8 cellular contexts compared by ENCODE assay signal in the genomic region with DNA sequence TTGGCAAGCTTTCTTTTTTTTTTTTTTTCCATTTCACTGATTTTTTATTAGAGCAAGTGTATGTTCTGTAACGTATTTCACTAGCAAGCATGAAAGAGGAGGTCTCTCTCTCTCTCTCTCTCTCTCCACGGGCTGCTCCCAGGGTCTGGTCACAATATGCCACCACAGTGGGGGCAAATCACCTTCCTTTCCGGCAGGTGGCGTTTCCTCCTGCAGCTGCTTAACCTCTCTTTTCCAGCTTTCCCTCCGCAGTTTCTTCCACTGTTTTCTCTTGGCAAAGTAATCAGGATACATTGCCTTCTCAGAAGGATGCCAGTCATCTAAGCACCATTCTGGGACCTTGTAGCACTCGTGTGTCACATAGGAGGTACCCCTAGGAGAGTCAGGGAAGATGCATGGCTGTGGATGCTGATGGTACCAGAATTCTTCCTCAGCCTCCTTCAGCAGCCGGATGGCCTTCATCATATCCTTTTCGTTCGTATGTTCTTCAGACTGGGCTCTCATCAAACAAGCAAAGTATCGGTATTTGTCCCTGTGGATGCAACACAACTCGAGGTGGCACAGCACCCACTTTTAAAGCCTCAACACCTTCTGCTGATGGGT.
DNase-seq lines count a peak whose midpoint lies in the region; ATAC-seq, FAIRE-seq and TF ChIP-seq lines count a peak whose summit lies in the region.

No MANE protein-coding gene starts in this region.

- no peak overlapping the region for H3K27ac Mint-ChIP-seq in endothelial cell (ENCODE audit: unreplicated experiment)

- H3K36me3 ChIP-seq in esophagus squamous epithelium: no peaks in the 10 kb centered on the region

- intact Hi-C loops in esophagus squamous epithelium (cut with DNase I): no loop called here

- TF ChIP-seq RAD21 in A549 (conservative IDR thresholded peaks at IDR 0.05 in 1 of 2, IDR thresholded peaks at IDR 0.05 in 1 of 2): peak; percentile 47 to 66

- CTCF ChIA-PET in A549 (lab: Yijun Ruan, JAX): interaction anchor here (0.6 to 2.1 kb wide), 26 partner anchors 8 to 831 kb away, joined by 3 to 10 read pairs (median 3); no protein-coding TSS in a partner anchor

- ATAC-seq in A549 (peak; percentile 93), HG03565 (IDR thresholded peaks at IDR 0.05; ENCODE audit: unreplicated experiment) (no peak)

- H3K9me3 Mint-ChIP-seq in endothelial cell (ENCODE audit: unreplicated experiment): no peaks in the 10 kb centered on the region

- peaks cover 0 to 4% (median 0%) of the 10 kb centered on the region in 4 donors for H3K27me3 ChIP-seq in esophagus squamous epithelium

- H3K27me3 Mint-ChIP-seq in endothelial cell (ENCODE audit: unreplicated experiment): no peaks in the 10 kb centered on the region

- no peak for FAIRE-seq in A549 (lab: Jason Lieb, UNC)

- H3K9me3 ChIP-seq in A549 (no peaks in the 10 kb centered on the region), esophagus squamous epithelium (no peaks in the 10 kb centered on the region)

- no peak overlapping the region for H3K4me3 Mint-ChIP-seq in endothelial cell (ENCODE audit: unreplicated experiment)

- no peaks in the 10 kb centered on the region for H3K4me1 ChIP-seq in A549
- no peaks in the 10 kb centered on the region for H3K4me1 ChIP-seq in esophagus squamous epithelium

- no peaks in the 10 kb centered on the region for H3K4me1 Mint-ChIP-seq in endothelial cell (ENCODE audit: unreplicated experiment)

- H3K36me3 Mint-ChIP-seq in endothelial cell (ENCODE audit: low read depth, unreplicated experiment): no peaks in the 10 kb centered on the region

- no peak for TF ChIP-seq EP300 in A549 (IDR thresholded peaks at IDR 0.05)

- peak; percentile 60 for TF ChIP-seq CTCF in A549 (IDR thresholded peaks at IDR 0.05)
- peak; percentile 49 for TF ChIP-seq CTCF in GM12872 (IDR thresholded peaks at IDR 0.05; ENCODE audit: insufficient read depth, low read depth, low read length)
- peak; percentile 48 for TF ChIP-seq CTCF in endothelial cell (IDR thresholded peaks at IDR 0.05; ENCODE audit: unreplicated experiment)
- no peak for TF ChIP-seq CTCF in esophagus squamous epithelium (IDR thresholded peaks at IDR 0.05)

- H3K27ac ChIP-seq in A549 (no peak overlapping the region), esophagus squamous epithelium (no peak overlapping the region)

- peak; percentile 52 to 61 for DNase-seq in A549 (ENCODE audit: low read depth in 1 of 2, low spot score in 1 of 2)
- DNase-seq in NCI-H748 (lab: John Stamatoyannopoulos, UW; ENCODE audit: unreplicated experiment): peak; percentile 56
- peak; percentile 32 for DNase-seq in endothelial cell (ENCODE audit: low spot score)
- DNase-seq in esophagus squamous epithelium (lab: John Stamatoyannopoulos, UW): no peak
- DNase-seq in cerebellum (ENCODE audit: low spot score): no peak
- DNase-seq in activated CD4-positive, CD25-positive, alpha-beta regulatory T cell treated with anti-CD3 and anti-CD28 coated beads, Interleukin-2, amount 50 U/mL, for 72 hours: no peak

- no peak overlapping the region for H3K4me3 ChIP-seq in A549
- no peak overlapping the region for H3K4me3 ChIP-seq in esophagus squamous epithelium

- POLR2A ChIA-PET in A549 (lab: Yijun Ruan, JAX): no interaction called here

- H3K4me2 ChIP-seq in A549: no peak overlapping the region

- WGBS in A549 (ENCODE audit: missing lambda C conversion rate): 32% methylated on average over 11 of the region's 11 CpGs
- 41 to 45% methylated on average over 11 of the region's 11 CpGs for whole genome bisulfite sequencing in esophagus squamous epithelium, 2 donors

- TF ChIP-seq POLR2A in A549 (IDR thresholded peaks at IDR 0.05; ENCODE audit: low read length) (no peak), esophagus squamous epithelium (IDR thresholded peaks at IDR 0.05) (no peak)

TF ChIP-seq in A549, 52 proteins besides CTCF, POLR2A, EP300 and RAD21:
- no peak for TF ChIP-seq HDAC2 (IDR thresholded peaks at IDR 0.05)
- peak; percentile 62 for TF ChIP-seq SMC3 (IDR thresholded peaks at IDR 0.05)

Comparison
In these comparisons a context has a peak if more than half of its experiments do, and no peak if none do; other contexts are left out.
1. DNase-seq: peak in A549 (2 of 2), NCI-H748 (single experiment) and endothelial cell (single experiment); none in esophagus squamous epithelium (single experiment), cerebellum (single experiment) and activated CD4-positive, CD25-positive, alpha-beta regulatory T cell treated with anti-CD3 and anti-CD28 coated beads, Interleukin-2, amount 50 U/mL, for 72 hours (single experiment).
2. CTCF ChIP-seq: peak in A549 (single experiment), GM12872 (single experiment) and endothelial cell (single experiment); none in esophagus squamous epithelium (0 of 6).